1 cellular context compared by ENCODE assay signal in genomic region chr13:45396548-45397095, GRCh38.
TF ChIP-seq lines count a peak whose summit lies in the region.

No MANE protein-coding gene starts in this region.

TF ChIP-seq in K562, 482 proteins besides CTCF, POLR2A, EP300 and RAD21:
- TF ChIP-seq KAT2B (IDR thresholded peaks at IDR 0.05; ENCODE audit: low read depth, low read length) (no peak), ZEB2 (IDR thresholded peaks at IDR 0.05) (no peak), ETV1 (tag; conservative IDR thresholded peaks at IDR 0.05; ENCODE audit: low read depth) (peak; percentile 35; the same call in 1 of the 2 replicates), CBX8 (IDR thresholded peaks at IDR 0.05; ENCODE audit: borderline replicate concordance, extremely low read depth, low read depth, low read length, poor library complexity, severe bottlenecking) (no peak)
- TF ChIP-seq, protein P1, sequence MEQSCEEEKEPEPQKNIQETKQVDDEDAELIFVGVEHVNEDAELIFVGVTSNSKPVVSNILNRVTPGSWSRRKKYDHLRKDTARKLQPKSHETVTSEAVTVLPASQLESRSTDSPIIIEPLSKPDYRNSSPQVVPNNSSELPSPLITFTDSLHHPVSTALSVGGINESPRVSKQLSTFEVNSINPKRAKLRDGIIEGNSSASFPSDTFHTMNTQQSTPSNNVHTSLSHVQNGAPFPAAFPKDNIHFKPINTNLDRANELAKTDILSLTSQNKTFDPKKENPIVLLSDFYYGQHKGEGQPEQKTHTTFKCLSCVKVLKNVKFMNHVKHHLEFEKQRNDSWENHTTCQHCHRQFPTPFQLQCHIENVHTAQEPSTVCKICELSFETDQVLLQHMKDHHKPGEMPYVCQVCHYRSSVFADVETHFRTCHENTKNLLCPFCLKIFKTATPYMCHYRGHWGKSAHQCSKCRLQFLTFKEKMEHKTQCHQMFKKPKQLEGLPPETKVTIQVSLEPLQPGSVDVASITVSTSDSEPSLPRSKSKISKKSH (CRISPR knock-in tag; IDR thresholded peaks at IDR 0.05) = no peak
TF ChIP-seq in K562: peak in this region for 1.
